Comparison of ENCODE assay signal across 18 cellular contexts in the genomic region with DNA sequence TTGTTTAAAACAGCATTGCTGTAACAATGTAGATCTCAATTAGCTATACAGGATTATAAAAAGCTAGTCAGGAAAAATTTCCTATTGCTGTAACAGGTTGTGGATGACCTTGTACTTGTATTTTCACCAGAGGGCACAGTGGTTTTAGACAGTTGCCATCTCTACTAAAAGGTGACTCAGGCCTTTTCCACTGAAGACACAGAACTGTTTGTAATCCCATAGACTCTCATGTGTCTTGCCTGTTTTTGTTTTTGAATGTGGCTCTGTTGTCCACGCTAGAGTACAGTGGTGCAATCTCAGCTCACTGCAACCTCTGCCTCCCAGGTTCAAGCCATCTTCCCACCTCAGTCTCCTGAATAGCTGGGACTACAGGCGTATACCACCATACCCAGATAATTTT. TPM values are rescaled to one million over a fixed set of nuclear protein-coding genes. Genes with fewer than 3 reads are reported as not detected.
DNase-seq lines count a peak whose midpoint lies in the region; ATAC-seq and TF ChIP-seq lines count a peak whose summit lies in the region.
"Had no signal": no experiment of that assay in that cellular context is flagged by ENCODE, and none has a peak within 500 bp of the region (broad histone marks: within the 10 kb centered on the region; RNA-seq: fewer than 3 reads in every experiment).

No MANE protein-coding gene starts in this region.

- H3K9me3 ChIP-seq in left ventricle myocardium inferior (replicated peaks) (no peaks in the 10 kb centered on the region), PC-3 (ENCODE audit: low read length) (no peaks in the 10 kb centered on the region), skeletal muscle tissue (ENCODE audit: control insufficient read depth in 3 of 3, low read length in 3 of 3) (no peaks in the 10 kb centered on the region), PC-9 (ENCODE audit: insufficient read depth, low read depth) (no peaks in the 10 kb centered on the region)
- H3K9me3 ChIP-seq: A549, Peyer's patch had no signal

- H3K79me2 ChIP-seq in PC-3 (ENCODE audit: low read length), result peaks cover 34% of the 10 kb centered on the region
- peaks cover 15% of the 10 kb centered on the region for H3K79me2 ChIP-seq in PC-9 (ENCODE audit: low read depth)

- peaks cover 11% of the 10 kb centered on the region; the same call in 1 of the 2 replicates for H4K20me1 ChIP-seq in PC-3 (ENCODE audit: low read length)
- no peaks in the 10 kb centered on the region for H4K20me1 ChIP-seq in PC-9 (ENCODE audit: insufficient read depth)

- H3K27me3 ChIP-seq in left ventricle myocardium inferior (ENCODE audit: low read depth), result no peaks in the 10 kb centered on the region
- H3K27me3 ChIP-seq in PC-3 (ENCODE audit: low read length), result no peaks in the 10 kb centered on the region
- H3K27me3 ChIP-seq in skeletal muscle tissue (ENCODE audit: control insufficient read depth in 3 of 3, insufficient read depth in 3 of 3, low read length in 3 of 3), result no peaks in the 10 kb centered on the region
- no peaks in the 10 kb centered on the region for H3K27me3 ChIP-seq in PC-9 (ENCODE audit: insufficient read depth, low read depth)
- H3K27me3 ChIP-seq: Peyer's patch had no signal

- H2AFZ ChIP-seq in PC-3 (ENCODE audit: low read length), result no peak overlapping the region
- no peak overlapping the region for H2AFZ ChIP-seq in PC-9

- no peaks in the 10 kb centered on the region for H3F3A ChIP-seq in PC-3 (ENCODE audit: low read length, unreplicated experiment)
- H3F3A ChIP-seq in PC-9 (ENCODE audit: insufficient read depth, low read depth), result no peaks in the 10 kb centered on the region

- H3K9ac ChIP-seq in PC-3 (ENCODE audit: low read length) (no peak overlapping the region), skeletal muscle tissue (ENCODE audit: low read depth in 1 of 3, low read length in 3 of 3) (no peak overlapping the region)

- H3K4me2 ChIP-seq in PC-3 (ENCODE audit: low read length) (no peak overlapping the region), PC-9 (no peak overlapping the region)
- H3K4me2 ChIP-seq: A549 had no signal

- intact Hi-C loops in left ventricle myocardium inferior (cut with micrococcal nuclease), result no loop called here
- intact Hi-C loops in cardiac septum (cut with DNase I), result loop anchor here (2.0 to 5.0 kb wide), 2 partner anchors 47 to 77 kb away; no protein-coding TSS in a partner anchor
- intact Hi-C loops in PC-3 (cut with micrococcal nuclease), result no loop called here
- intact Hi-C loops in PC-9 (cut with micrococcal nuclease; ENCODE audit: unreplicated experiment), result no loop called here

- H3K4me3 ChIP-seq in left ventricle myocardium inferior (no peak overlapping the region), PC-3 (ENCODE audit: low read length) (no peak overlapping the region), fibroblast of villous mesenchyme (ENCODE audit: low read depth, low read length) (no peak overlapping the region), skeletal muscle tissue (ENCODE audit: low read length in 3 of 3) (no peak overlapping the region), PC-9 (no peak overlapping the region)
- H3K4me3 ChIP-seq: A549, Peyer's patch had no signal

- H3K36me3 ChIP-seq in left ventricle myocardium inferior (peaks cover 58% of the 10 kb centered on the region), PC-3 (ENCODE audit: low read depth, low read length) (peaks cover 32% of the 10 kb centered on the region; the same call in 1 of the 2 replicates), skeletal muscle tissue (ENCODE audit: control insufficient read depth in 3 of 3, insufficient read depth in 3 of 3, low read length in 3 of 3) (peaks cover 42 to 53% (median 46%) of the 10 kb centered on the region in 3 donors), PC-9 (ENCODE audit: low read depth) (no peaks in the 10 kb centered on the region; the same call in 1 of the 2 replicates)

- no peaks in the 10 kb centered on the region for H3K9me2 ChIP-seq in PC-3 (replicated peaks; ENCODE audit: low read length)
- no peaks in the 10 kb centered on the region for H3K9me2 ChIP-seq in PC-9 (ENCODE audit: insufficient read depth)

- POLR2A ChIA-PET in PC-3 (lab: Charles Lee; ENCODE audit: unreplicated experiment) (no interaction called here), PC-9 (lab: Charles Lee; ENCODE audit: unreplicated experiment) (interaction anchor here (0.6 kb wide), 1 partner anchor 38 kb away, joined by 3 read pairs; no protein-coding TSS in a partner anchor)

- TF ChIP-seq CTCF in left ventricle myocardium inferior (IDR thresholded peaks at IDR 0.05; ENCODE audit: borderline replicate concordance) (no peak), PC-3 (conservative IDR thresholded peaks at IDR 0.05; ENCODE audit: low read depth, low read length) (no peak), fibroblast of villous mesenchyme (IDR thresholded peaks at IDR 0.05; ENCODE audit: insufficient read depth, low read depth, low read length) (no peak), PC-9 (conservative IDR thresholded peaks at IDR 0.05) (no peak)

- BruUV-seq in PC-3 (replicated peaks; lab: Mats Ljungman, UMichigan) (no TSS peak), PC-9 (replicated peaks; lab: Mats Ljungman, UMichigan) (no TSS peak)

- DNase-seq in left ventricle myocardium inferior, result no peak
- DNase-seq in cardiac septum (ENCODE audit: low spot score), result no peak
- peak; percentile 6 for DNase-seq in PC-3
- DNase-seq in fibroblast of villous mesenchyme (ENCODE audit: low read depth), result peak; percentile 17
- no peak for DNase-seq in PC-9
- DNase-seq in superior temporal gyrus (ENCODE audit: extremely low spot score), result no peak
- DNase-seq in 8988T, result no peak
- DNase-seq: C1 segment of cervical spinal cord, IMR-90, NCI-H1436 treated with DMSO at 0.1 percent for 48 hours, NCI-H2029 treated with DMSO at 0.1 percent for 48 hours, NCI-H510A, NCI-H82, Peyer's patch, SHP77 had no signal

- peak overlapping the region; percentile 44 for H3K27ac ChIP-seq in left ventricle myocardium inferior (replicated peaks)
- H3K27ac ChIP-seq in PC-3 (ENCODE audit: low read length), result no peak overlapping the region
- H3K27ac ChIP-seq in skeletal muscle tissue (ENCODE audit: low read depth, low read length), result peak overlapping the region; percentile 39
- no peak overlapping the region for H3K27ac ChIP-seq in PC-9
- H3K27ac ChIP-seq: A549, Peyer's patch had no signal

- CTCF ChIA-PET in PC-3 (lab: Charles Lee) (no interaction called here), PC-9 (lab: Charles Lee) (interaction anchor here (0.6 kb wide), 1 partner anchor 388 kb away, joined by 6 read pairs; no protein-coding TSS in a partner anchor)

- H3K4me1 ChIP-seq in left ventricle myocardium inferior (peaks cover 66% of the 10 kb centered on the region), PC-3 (ENCODE audit: insufficient read depth, low read length) (peaks cover 11% of the 10 kb centered on the region), skeletal muscle tissue (ENCODE audit: control insufficient read depth in 3 of 3, insufficient read depth in 3 of 3, low read length in 3 of 3) (peaks cover 28 to 32% (median 30%) of the 10 kb centered on the region in 3 donors), PC-9 (replicated peaks; ENCODE audit: insufficient read depth) (peaks cover 6% of the 10 kb centered on the region; the same call in 1 of the 2 replicates)

- no peak for ATAC-seq in PC-3
- ATAC-seq: A549, SK-N-SH treated with all-trans-retinoic acid at 6 μM for 48 hours had no signal

RNA-seq across cellular contexts. Expression of gene MTFR1L, which starts 5.9 kb away (rescaled TPM):
- 252 TPM for total RNA-seq in left ventricle myocardium inferior
- 187 TPM for total RNA-seq in cardiac septum
- total RNA-seq in PC-3 (2014; rRNA removed), result 32.3 and 35.6 TPM in 2 replicates
- 46.6 and 47.4 TPM in 2 replicates for total RNA-seq in fibroblast of villous mesenchyme
- 35.0 TPM for total RNA-seq in skeletal muscle tissue
- total RNA-seq in PC-9 (2021), result 40.9 and 41.7 TPM in 2 replicates

RNA-seq across cellular contexts. Expression of gene SELENON, which starts 25.6 kb away (rescaled TPM):
- total RNA-seq in left ventricle myocardium inferior (45.2 TPM), cardiac septum (53.0 TPM), PC-3 (2014; rRNA removed) (38.6 and 43.7 TPM in 2 replicates), fibroblast of villous mesenchyme (23.7 and 24.5 TPM in 2 replicates), skeletal muscle tissue (9.9 TPM), PC-9 (2021) (39.0 and 44.3 TPM in 2 replicates)

RNA-seq across cellular contexts. Expression of gene AUNIP, which starts 33.7 kb away (rescaled TPM):
- total RNA-seq in left ventricle myocardium inferior, result not detected
- total RNA-seq in cardiac septum, result not detected
- total RNA-seq in PC-3 (2014; rRNA removed), result 17.6 and 22.2 TPM in 2 replicates
- 2.9 and 3.5 TPM in 2 replicates for total RNA-seq in fibroblast of villous mesenchyme
- total RNA-seq in skeletal muscle tissue, result 1.6 TPM
- 11.0 and 11.3 TPM in 2 replicates for total RNA-seq in PC-9 (2021)

RNA-seq across cellular contexts. Expression of gene PAQR7, which starts 49.9 kb away (rescaled TPM):
- 1.9 TPM for total RNA-seq in left ventricle myocardium inferior
- total RNA-seq in cardiac septum, result 2.4 TPM
- total RNA-seq in PC-3 (2014; rRNA removed), result 6.4 and 7.2 TPM in 2 replicates
- 8.1 and 16.0 TPM in 2 replicates for total RNA-seq in fibroblast of villous mesenchyme
- total RNA-seq in skeletal muscle tissue, result 7.3 TPM
- total RNA-seq in PC-9 (2021), result 30.2 and 34.0 TPM in 2 replicates

Comparison
In these comparisons a context has a peak if more than half of its experiments do, and no peak if none do; other contexts are left out.
1. DNase-seq: peak in PC-3 (single experiment) and fibroblast of villous mesenchyme (single experiment); none in left ventricle myocardium inferior (single experiment), cardiac septum (single experiment), PC-9 (0 of 2), superior temporal gyrus (single experiment) and 8988T (single experiment).
2. H3K27ac ChIP-seq: peak in left ventricle myocardium inferior (single experiment) and skeletal muscle tissue (single experiment); none in PC-3 (single experiment) and PC-9 (single experiment).